In the genomic region with DNA sequence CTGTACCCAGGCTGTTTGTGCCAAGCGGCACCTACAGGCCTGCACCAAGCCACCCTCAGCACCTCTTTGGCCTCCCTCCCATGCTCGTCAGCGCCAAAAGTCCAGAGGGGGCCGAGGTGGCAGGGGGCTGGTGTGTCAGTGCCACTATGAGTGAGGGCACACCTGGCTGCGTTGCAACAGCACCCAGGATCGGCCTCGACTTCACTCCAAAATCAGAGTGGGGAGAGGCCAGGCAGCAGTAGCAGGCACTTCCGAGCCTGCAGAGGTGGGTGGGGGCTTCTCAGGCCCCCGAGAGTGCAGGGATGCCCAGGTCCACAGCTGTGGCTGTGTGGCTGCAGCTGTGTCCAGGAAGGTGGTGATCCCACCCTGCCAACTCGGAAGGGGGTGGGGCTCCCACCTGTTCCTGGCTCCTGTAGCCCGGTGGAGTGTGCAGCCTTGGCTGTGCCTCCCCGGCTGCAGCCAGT, we compare ENCODE assay signal across 17 cellular contexts.
"Had no signal": no experiment of that assay in that cellular context is flagged by ENCODE, and none has a peak within 500 bp of the region (broad histone marks: within the 10 kb centered on the region; RNA-seq: fewer than 3 reads in every experiment).

No MANE protein-coding gene starts in this region.

- H3K4me3 Mint-ChIP-seq: effector memory CD8-positive, alpha-beta T cell; naive thymus-derived CD8-positive, alpha-beta T cell; nephron progenitor cell; stimulated activated memory B cell treated with anti-CD40 and anti-IgM and Interleukin-4, amounts not matched to agents 10 μg/mL and 1 μg/mL and 100 μg/mL, for 72 hours had no signal

- H3K27ac Mint-ChIP-seq: nephron progenitor cell; stimulated activated memory B cell treated with anti-CD40 and anti-IgM and Interleukin-4, amounts not matched to agents 10 μg/mL and 1 μg/mL and 100 μg/mL, for 72 hours had no signal

- H3K4me1 Mint-ChIP-seq: nephron progenitor cell; stimulated activated memory B cell treated with anti-CD40 and anti-IgM and Interleukin-4, amounts not matched to agents 10 μg/mL and 1 μg/mL and 100 μg/mL, for 72 hours had no signal

- H3K27ac ChIP-seq: psoas muscle, sigmoid colon, thoracic aorta, tibial nerve, upper lobe of left lung, uterus had no signal

- H3K4me3 ChIP-seq: psoas muscle, sigmoid colon, thoracic aorta, tibial nerve, upper lobe of left lung, uterus had no signal

- H3K4me1 ChIP-seq: psoas muscle, sigmoid colon, tibial nerve, upper lobe of left lung, uterus had no signal

- DNase-seq: cortex of kidney; effector memory CD8-positive, alpha-beta T cell; erythroblast; mammary epithelial cell; naive thymus-derived CD8-positive, alpha-beta T cell; nephron progenitor cell; nucleus accumbens; psoas muscle; sigmoid colon; stimulated activated CD4-positive, alpha-beta T cell treated with anti-CD3 and anti-CD28 coated beads, Interleukin-4, amount 100 ng/mL, for 4 hours; stimulated activated naive CD8-positive, alpha-beta T cell treated with anti-CD3 and anti-CD28 coated beads, Interleukin-15, Interleukin-2, amounts not matched to agents 100 U/mL and 50 U/mL, for 24 hours; uterus had no signal

- H3K9me3 ChIP-seq: sigmoid colon, thoracic aorta had no signal

- ATAC-seq: effector memory CD8-positive, alpha-beta T cell; left lobe of liver; naive thymus-derived CD8-positive, alpha-beta T cell; stimulated activated memory B cell treated with anti-CD40 and anti-IgM and Interleukin-4, amounts not matched to agents 10 μg/mL and 1 μg/mL and 100 μg/mL, for 72 hours; stimulated activated naive CD8-positive, alpha-beta T cell treated with anti-CD3 and anti-CD28 coated beads, Interleukin-15, Interleukin-2, amounts not matched to agents 100 U/mL and 50 U/mL, for 24 hours had no signal

- H3K27me3 ChIP-seq: sigmoid colon, tibial nerve, upper lobe of left lung, uterus had no signal

- H3K36me3 ChIP-seq: uterus had no signal

- H3K27me3 Mint-ChIP-seq: effector memory CD8-positive, alpha-beta T cell; naive thymus-derived CD8-positive, alpha-beta T cell; stimulated activated memory B cell treated with anti-CD40 and anti-IgM and Interleukin-4, amounts not matched to agents 10 μg/mL and 1 μg/mL and 100 μg/mL, for 72 hours had no signal
